16 cellular contexts compared by ENCODE assay signal in genomic region chr7:148398844-148399365, GRCh38.
DNase-seq lines count a peak whose midpoint lies in the region; ATAC-seq and TF ChIP-seq lines count a peak whose summit lies in the region.
"Had no signal": no experiment of that assay in that cellular context is flagged by ENCODE, and none has a peak within 500 bp of the region (broad histone marks: within the 10 kb centered on the region; RNA-seq: fewer than 3 reads in every experiment).

No MANE protein-coding gene starts in this region.

- no peaks in the 10 kb centered on the region for H3K36me3 ChIP-seq in SJCRH30
- H3K36me3 ChIP-seq: BE2C, right atrium auricular region had no signal

- TF ChIP-seq CTCF in epithelial cell of esophagus (IDR thresholded peaks at IDR 0.05; ENCODE audit: insufficient read depth, low read depth, low read length, missing control alignments), result no peak

- ATAC-seq in GM18858 (IDR thresholded peaks at IDR 0.05; ENCODE audit: unreplicated experiment), result peak; percentile 80
- peak; percentile 89 for ATAC-seq in GM21723 (IDR thresholded peaks at IDR 0.05; ENCODE audit: unreplicated experiment)
- peak; percentile 90 for ATAC-seq in HG03139 (IDR thresholded peaks at IDR 0.05; ENCODE audit: unreplicated experiment)
- ATAC-seq: left colon; naive thymus-derived CD4-positive, alpha-beta T cell had no signal

- no peaks in the 10 kb centered on the region for H3K4me1 ChIP-seq in SJCRH30
- H3K4me1 ChIP-seq: BE2C, right atrium auricular region had no signal

- H3K9me3 ChIP-seq in SJCRH30 (replicated peaks), result no peaks in the 10 kb centered on the region
- H3K9me3 ChIP-seq: BE2C, right atrium auricular region had no signal

- H3K4me3 ChIP-seq in epithelial cell of esophagus (ENCODE audit: low read length) (no peak overlapping the region), SJCRH30 (no peak overlapping the region)
- H3K4me3 ChIP-seq: right atrium auricular region had no signal

- H3K27ac ChIP-seq in SJCRH30, result no peak overlapping the region
- H3K27ac ChIP-seq: right atrium auricular region had no signal

- peaks cover 38% of the 10 kb centered on the region for H3K27me3 ChIP-seq in SJCRH30
- H3K27me3 ChIP-seq: BE2C, right atrium auricular region had no signal

- peak; percentile 51 for DNase-seq in epithelial cell of esophagus (ENCODE audit: low read depth)
- no peak for DNase-seq in SJCRH30
- no peak for DNase-seq in HT-29 (ENCODE audit: low spot score)
- no peak for DNase-seq in MV-4-11 (lab: John Stamatoyannopoulos, UW)
- no peak for DNase-seq in mucosa of gallbladder (ENCODE audit: low spot score)
- DNase-seq: activated CD4-positive, CD25-positive, alpha-beta regulatory T cell treated with anti-CD3 and anti-CD28 coated beads, Interleukin-2, amount 50 U/mL, for 72 hours; BE2C; effector memory CD4-positive, alpha-beta T cell; left colon; naive thymus-derived CD4-positive, alpha-beta T cell; NCI-H2081 treated with DMSO at 0.1 percent for 48 hours; stimulated activated CD4-positive, alpha-beta T cell treated with anti-CD3 and anti-CD28 coated beads, Interleukin-4, amount 100 ng/mL, for 4 hours had no signal
